Comparison of ENCODE assay signal across 1 cellular context in the genomic region with DNA sequence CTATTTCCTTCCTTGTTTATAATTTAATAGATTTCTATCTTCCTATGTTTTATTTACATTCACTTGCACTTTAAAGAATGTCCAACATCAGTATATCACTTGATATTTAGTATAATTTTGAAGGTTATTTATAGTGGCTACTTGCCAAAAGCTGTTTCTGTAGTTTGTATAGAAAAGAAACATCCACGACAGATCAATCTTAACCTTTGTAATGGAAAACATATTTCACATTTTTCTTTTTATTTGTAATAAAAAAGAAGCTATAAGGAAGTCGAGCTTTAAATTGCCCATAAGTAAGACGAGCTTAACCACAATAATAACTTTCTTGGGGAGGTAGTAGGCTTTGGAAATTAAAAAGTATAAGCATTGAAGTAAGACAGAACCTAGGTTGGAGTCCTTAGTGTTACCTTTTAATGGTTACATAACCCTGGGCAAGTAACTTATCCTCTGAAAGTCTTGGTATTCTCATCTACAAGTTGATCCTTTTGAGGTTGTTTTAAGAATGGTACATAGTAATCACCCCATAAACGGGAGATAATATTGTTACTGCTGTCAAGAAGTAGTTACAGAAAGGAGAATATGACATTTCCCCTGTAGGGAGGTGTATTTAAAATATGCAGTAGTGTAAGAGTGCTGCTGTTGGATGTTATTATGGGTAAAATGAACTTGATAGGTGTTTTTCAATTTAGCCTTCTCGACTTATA.
TF ChIP-seq lines count a peak whose summit lies in the region.

No MANE protein-coding gene starts in this region.

TF ChIP-seq in K562, 482 proteins besides CTCF, POLR2A, EP300 and RAD21:
- TF ChIP-seq NFIC (IDR thresholded peaks at IDR 0.05) (peak; percentile 15; the same call in 1 of the 2 replicates), MAZ (CRISPR knock-in tag; conservative IDR thresholded peaks at IDR 0.05 in 1 of 2, IDR thresholded peaks at IDR 0.05 in 1 of 2) (0 out of 4 replicates have a peak, but pooled peaks of 1 of the 2 experiments have one; percentile 19), ATF2 (CRISPR knock-in tag; IDR thresholded peaks at IDR 0.05) (no peak), ZNF644 (tag; IDR thresholded peaks at IDR 0.05; ENCODE audit: low read depth) (0 out of 2 replicates have a peak, but pooled peaks have one; percentile 25), ZNF197 (CRISPR knock-in tag; IDR thresholded peaks at IDR 0.05; ENCODE audit: low read depth) (peak; percentile 10; the same call in 1 of the 2 replicates), SFPQ (IDR thresholded peaks at IDR 0.05; ENCODE audit: low read depth, low read length) (no peak)
